1 cellular context compared by ENCODE assay signal in the genomic region with DNA sequence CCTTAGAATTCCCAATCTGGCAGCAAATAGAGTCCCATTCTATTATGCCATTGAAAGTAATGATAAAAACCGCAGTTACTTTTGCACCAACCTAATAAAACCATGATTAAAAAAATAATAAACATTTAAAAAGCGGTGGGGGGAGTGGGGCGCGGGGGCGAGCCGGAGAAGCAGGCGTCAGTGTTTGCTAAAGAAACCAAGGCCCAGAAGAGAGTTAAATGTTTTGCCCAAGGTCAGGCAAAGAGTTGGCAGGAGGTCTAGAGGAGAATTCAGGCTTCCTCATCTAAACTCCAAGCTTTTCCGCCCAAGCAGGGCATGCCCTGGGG.
TF ChIP-seq lines count a peak whose summit lies in the region.

No MANE protein-coding gene starts in this region.

TF ChIP-seq in GM23338, 12 proteins besides CTCF, POLR2A, EP300 and RAD21 (continued from another document):
- TF ChIP-seq JUNB (IDR thresholded peaks at IDR 0.05; ENCODE audit: unreplicated experiment) (no peak), NANOG (IDR thresholded peaks at IDR 0.05; ENCODE audit: borderline replicate concordance) (no peak)
